Comparison of ENCODE assay signal across 3 cellular contexts in the genomic region with DNA sequence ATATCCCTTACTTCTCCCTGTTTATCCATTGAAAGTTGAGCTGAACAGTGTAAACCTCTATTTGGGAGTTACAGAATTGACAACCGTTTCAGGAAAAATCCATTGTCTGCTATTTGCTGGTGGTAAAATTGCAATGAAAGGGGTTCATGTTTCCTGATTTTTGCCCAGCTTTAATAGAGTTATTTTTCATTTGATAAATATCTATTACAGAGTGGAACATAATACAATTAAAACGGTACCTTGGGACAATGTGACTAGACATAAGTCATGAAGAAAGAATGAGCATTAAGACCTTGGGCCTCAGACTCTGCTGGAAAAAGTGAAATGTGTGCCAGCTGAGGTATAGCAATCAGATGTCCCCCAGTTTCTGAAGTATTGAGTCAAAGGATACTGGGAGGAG.
"Had no signal": no experiment of that assay in that cellular context is flagged by ENCODE, and none has a peak within 500 bp of the region (broad histone marks: within the 10 kb centered on the region; RNA-seq: fewer than 3 reads in every experiment).

No MANE protein-coding gene starts in this region.

- ATAC-seq: GM12878 had no signal

- DNase-seq: GDM1, GF-D8 had no signal

- H3K4me3 ChIP-seq: GM12878 had no signal
